1 cellular context compared by ENCODE assay signal in the genomic region with DNA sequence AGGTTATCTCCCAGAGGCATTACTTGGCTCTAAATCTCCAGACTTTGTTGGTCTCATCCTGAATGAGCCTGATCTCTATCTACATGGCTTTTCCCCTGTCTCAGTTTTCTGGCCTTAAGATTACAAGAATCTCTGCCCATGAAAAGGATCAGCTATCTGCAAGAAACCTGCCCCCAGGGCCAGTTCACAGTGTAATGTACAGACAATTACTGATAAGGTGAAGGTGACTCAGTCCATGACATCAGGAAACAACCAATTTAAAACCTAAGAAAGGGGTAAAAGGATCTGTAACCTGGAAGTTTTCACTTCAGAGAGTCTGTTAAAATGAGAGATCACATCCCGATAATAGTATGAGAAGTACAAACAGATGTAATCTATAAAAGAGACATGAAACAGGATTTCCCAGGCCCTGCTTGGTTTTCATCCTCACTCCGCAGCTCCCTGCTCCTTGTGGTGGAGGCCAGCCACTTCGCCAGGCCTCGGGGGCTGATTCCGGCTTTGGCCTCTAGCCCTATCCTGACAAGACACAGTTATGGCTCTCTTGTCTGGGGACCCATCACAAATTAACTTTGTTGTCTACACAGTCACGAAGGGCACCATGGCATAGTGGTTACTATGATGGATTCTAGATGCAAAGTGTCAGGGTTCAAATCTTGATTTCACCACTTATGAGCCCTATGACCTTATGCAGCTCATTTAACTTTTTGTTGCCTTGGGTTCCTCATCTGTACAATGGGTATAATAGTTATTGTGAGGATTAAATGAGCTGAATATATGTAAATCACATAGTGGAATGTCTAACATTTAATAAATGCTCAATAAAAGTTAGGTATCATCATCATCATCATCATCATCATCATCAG.
TF ChIP-seq lines count a peak whose summit lies in the region.

No MANE protein-coding gene starts in this region.

TF ChIP-seq in K562, 482 proteins besides CTCF, POLR2A, EP300 and RAD21 (continued from another document and continues in another):
- TF ChIP-seq CHAMP1 (IDR thresholded peaks at IDR 0.05) (no peak), MXD1 (CRISPR knock-in tag; IDR thresholded peaks at IDR 0.05; ENCODE audit: borderline replicate concordance, poor library complexity, severe bottlenecking) (no peak), ATF7 (IDR thresholded peaks at IDR 0.05) (peak; percentile 98), KDM1A (IDR thresholded peaks at IDR 0.05) (peak in 1 of 2 experiments; percentile 13; a peak in 1 of 4 replicates), ZNF592 (IDR thresholded peaks at IDR 0.05) (no peak), KAT2B (IDR thresholded peaks at IDR 0.05; ENCODE audit: low read depth, low read length) (no peak), LEF1 (IDR thresholded peaks at IDR 0.05) (no peak), VEZF1 (CRISPR knock-in tag; IDR thresholded peaks at IDR 0.05) (peak; percentile 63), CSDE1 (IDR thresholded peaks at IDR 0.05) (no peak), ZNF766 (CRISPR knock-in tag; conservative IDR thresholded peaks at IDR 0.05) (peak; percentile 69), CBX1 (IDR thresholded peaks at IDR 0.05; ENCODE audit: low read depth) (no peak), PHF21A (IDR thresholded peaks at IDR 0.05; ENCODE audit: borderline replicate concordance, low read depth) (no peak), STAT5A (IDR thresholded peaks at IDR 0.05; ENCODE audit: borderline replicate concordance, low read length) (no peak), MLX (CRISPR knock-in tag; conservative IDR thresholded peaks at IDR 0.05) (no peak), ZNF324 (CRISPR knock-in tag; IDR thresholded peaks at IDR 0.05) (no peak), HDAC3 (IDR thresholded peaks at IDR 0.05; ENCODE audit: borderline replicate concordance, partially characterized antibody) (no peak), MECOM (CRISPR knock-in tag; IDR thresholded peaks at IDR 0.05) (no peak), ZNF830 (CRISPR knock-in tag; IDR thresholded peaks at IDR 0.05) (no peak), KAT8 (IDR thresholded peaks at IDR 0.05; ENCODE audit: low read depth) (no peak), CBFA2T3 (IDR thresholded peaks at IDR 0.05) (peak; percentile 39; the same call in 1 of the 2 replicates), POLR2AphosphoS2 (IDR thresholded peaks at IDR 0.05; ENCODE audit: low read length) (no peak), ZKSCAN1 (IDR thresholded peaks at IDR 0.05; ENCODE audit: low read depth, low read length) (no peak), ZNF57 (CRISPR knock-in tag; IDR thresholded peaks at IDR 0.05) (no peak), ELF1 (tag; IDR thresholded peaks at IDR 0.05) (no peak), JUN (IDR thresholded peaks at IDR 0.05; ENCODE audit: borderline replicate concordance, low read depth, low read length) (0 out of 2 replicates have a peak, but pooled peaks have one; percentile 16), JUN (CRISPR knock-in tag; IDR thresholded peaks at IDR 0.05; ENCODE audit: borderline replicate concordance) (no peak), TOE1 (IDR thresholded peaks at IDR 0.05; ENCODE audit: borderline replicate concordance) (peak; percentile 62; the same call in 1 of the 2 replicates), TOE1 (CRISPR knock-in tag; IDR thresholded peaks at IDR 0.05; ENCODE audit: borderline replicate concordance, low read depth) (no peak), SREBF1 (IDR thresholded peaks at IDR 0.05; ENCODE audit: borderline replicate concordance, low read depth, low read length) (no peak), LCOR (CRISPR knock-in tag; IDR thresholded peaks at IDR 0.05) (no peak), FOXK2 (conservative IDR thresholded peaks at IDR 0.05 in 1 of 2, IDR thresholded peaks at IDR 0.05 in 1 of 2; ENCODE audit: low read depth in 2 of 2) (peak in 1 of 2 experiments; percentile 93; a peak in 2 of 4 replicates), NR2C2 (CRISPR knock-in tag; IDR thresholded peaks at IDR 0.05) (no peak), NR2C2 (tag; IDR thresholded peaks at IDR 0.05) (peak; percentile 64; the same call in 1 of the 2 replicates), BCOR (IDR thresholded peaks at IDR 0.05) (no peak; the same call in 1 of the 2 replicates), TFAM (CRISPR knock-in tag; conservative IDR thresholded peaks at IDR 0.05) (no peak), ZNF644 (tag; IDR thresholded peaks at IDR 0.05; ENCODE audit: low read depth) (no peak), FUS (optimal IDR thresholded peaks at IDR 0.05; ENCODE audit: low read depth, low read length) (no peak), ZBTB8A (IDR thresholded peaks at IDR 0.05; ENCODE audit: partially characterized antibody) (no peak)
- TF ChIP-seq, protein P1, sequence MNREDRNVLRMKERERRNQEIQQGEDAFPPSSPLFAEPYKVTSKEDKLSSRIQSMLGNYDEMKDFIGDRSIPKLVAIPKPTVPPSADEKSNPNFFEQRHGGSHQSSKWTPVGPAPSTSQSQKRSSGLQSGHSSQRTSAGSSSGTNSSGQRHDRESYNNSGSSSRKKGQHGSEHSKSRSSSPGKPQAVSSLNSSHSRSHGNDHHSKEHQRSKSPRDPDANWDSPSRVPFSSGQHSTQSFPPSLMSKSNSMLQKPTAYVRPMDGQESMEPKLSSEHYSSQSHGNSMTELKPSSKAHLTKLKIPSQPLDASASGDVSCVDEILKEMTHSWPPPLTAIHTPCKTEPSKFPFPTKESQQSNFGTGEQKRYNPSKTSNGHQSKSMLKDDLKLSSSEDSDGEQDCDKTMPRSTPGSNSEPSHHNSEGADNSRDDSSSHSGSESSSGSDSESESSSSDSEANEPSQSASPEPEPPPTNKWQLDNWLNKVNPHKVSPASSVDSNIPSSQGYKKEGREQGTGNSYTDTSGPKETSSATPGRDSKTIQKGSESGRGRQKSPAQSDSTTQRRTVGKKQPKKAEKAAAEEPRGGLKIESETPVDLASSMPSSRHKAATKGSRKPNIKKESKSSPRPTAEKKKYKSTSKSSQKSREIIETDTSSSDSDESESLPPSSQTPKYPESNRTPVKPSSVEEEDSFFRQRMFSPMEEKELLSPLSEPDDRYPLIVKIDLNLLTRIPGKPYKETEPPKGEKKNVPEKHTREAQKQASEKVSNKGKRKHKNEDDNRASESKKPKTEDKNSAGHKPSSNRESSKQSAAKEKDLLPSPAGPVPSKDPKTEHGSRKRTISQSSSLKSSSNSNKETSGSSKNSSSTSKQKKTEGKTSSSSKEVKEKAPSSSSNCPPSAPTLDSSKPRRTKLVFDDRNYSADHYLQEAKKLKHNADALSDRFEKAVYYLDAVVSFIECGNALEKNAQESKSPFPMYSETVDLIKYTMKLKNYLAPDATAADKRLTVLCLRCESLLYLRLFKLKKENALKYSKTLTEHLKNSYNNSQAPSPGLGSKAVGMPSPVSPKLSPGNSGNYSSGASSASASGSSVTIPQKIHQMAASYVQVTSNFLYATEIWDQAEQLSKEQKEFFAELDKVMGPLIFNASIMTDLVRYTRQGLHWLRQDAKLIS (CRISPR knock-in tag; IDR thresholded peaks at IDR 0.05): no peak
- TF ChIP-seq, protein P2, sequence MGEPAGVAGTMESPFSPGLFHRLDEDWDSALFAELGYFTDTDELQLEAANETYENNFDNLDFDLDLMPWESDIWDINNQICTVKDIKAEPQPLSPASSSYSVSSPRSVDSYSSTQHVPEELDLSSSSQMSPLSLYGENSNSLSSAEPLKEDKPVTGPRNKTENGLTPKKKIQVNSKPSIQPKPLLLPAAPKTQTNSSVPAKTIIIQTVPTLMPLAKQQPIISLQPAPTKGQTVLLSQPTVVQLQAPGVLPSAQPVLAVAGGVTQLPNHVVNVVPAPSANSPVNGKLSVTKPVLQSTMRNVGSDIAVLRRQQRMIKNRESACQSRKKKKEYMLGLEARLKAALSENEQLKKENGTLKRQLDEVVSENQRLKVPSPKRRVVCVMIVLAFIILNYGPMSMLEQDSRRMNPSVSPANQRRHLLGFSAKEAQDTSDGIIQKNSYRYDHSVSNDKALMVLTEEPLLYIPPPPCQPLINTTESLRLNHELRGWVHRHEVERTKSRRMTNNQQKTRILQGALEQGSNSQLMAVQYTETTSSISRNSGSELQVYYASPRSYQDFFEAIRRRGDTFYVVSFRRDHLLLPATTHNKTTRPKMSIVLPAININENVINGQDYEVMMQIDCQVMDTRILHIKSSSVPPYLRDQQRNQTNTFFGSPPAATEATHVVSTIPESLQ (CRISPR knock-in tag; IDR thresholded peaks at IDR 0.05): no peak
- TF ChIP-seq, protein P3, sequence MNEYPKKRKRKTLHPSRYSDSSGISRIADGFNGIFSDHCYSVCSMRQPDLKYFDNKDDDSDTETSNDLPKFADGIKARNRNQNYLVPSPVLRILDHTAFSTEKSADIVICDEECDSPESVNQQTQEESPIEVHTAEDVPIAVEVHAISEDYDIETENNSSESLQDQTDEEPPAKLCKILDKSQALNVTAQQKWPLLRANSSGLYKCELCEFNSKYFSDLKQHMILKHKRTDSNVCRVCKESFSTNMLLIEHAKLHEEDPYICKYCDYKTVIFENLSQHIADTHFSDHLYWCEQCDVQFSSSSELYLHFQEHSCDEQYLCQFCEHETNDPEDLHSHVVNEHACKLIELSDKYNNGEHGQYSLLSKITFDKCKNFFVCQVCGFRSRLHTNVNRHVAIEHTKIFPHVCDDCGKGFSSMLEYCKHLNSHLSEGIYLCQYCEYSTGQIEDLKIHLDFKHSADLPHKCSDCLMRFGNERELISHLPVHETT (CRISPR knock-in tag; conservative IDR thresholded peaks at IDR 0.05 in 1 of 2, IDR thresholded peaks at IDR 0.05 in 1 of 2): peak in 1 of 2 experiments; percentile 59; a peak in 1 of 4 replicates
